ENCODE assay signal across 22 cellular contexts in genomic region chr2:236612737-236613136, GRCh38. TPM values are rescaled to one million over a fixed set of nuclear protein-coding genes. Genes with fewer than 3 reads are reported as not detected.
DNase-seq lines count a peak whose midpoint lies in the region; ATAC-seq and TF ChIP-seq lines count a peak whose summit lies in the region.
"Had no signal": no experiment of that assay in that cellular context is flagged by ENCODE, and none has a peak within 500 bp of the region (broad histone marks: within the 10 kb centered on the region; RNA-seq: fewer than 3 reads in every experiment).

No MANE protein-coding gene starts in this region.

- DNase-seq in NCI-H748 (lab: John Stamatoyannopoulos, UW; ENCODE audit: unreplicated experiment): peak; percentile 34
- DNase-seq in NCI-H748 treated with DMSO at 0.1 percent for 48 hours (lab: John Stamatoyannopoulos, UW): no peak
- peak; percentile 16 for DNase-seq in WTC11 (ENCODE audit: low spot score)
- DNase-seq in iPS-NIHi7 (ENCODE audit: extremely low spot score): peak; percentile 35
- DNase-seq in thyroid gland: peak; percentile 12 to 31
- DNase-seq in NCI-H524 (lab: John Stamatoyannopoulos, UW): no peak
- no peak for DNase-seq in MV-4-11 (lab: John Stamatoyannopoulos, UW)
- DNase-seq: ACHN, Calu3, GOT3, NCI-H1092, NCI-H1417 treated with DMSO at 0.1 percent for 48 hours, NCI-H187 treated with DMSO at 0.1 percent for 48 hours, NCI-H2171 treated with DMSO at 0.1 percent for 48 hours, NCI-H345, NCI-H510A treated with DMSO at 0.1 percent for 48 hours, RPMI8226, SHP77 treated with DMSO at 0.1 percent for 48 hours had no signal

- H3K27ac ChIP-seq in thyroid gland: no peak overlapping the region
- H3K27ac ChIP-seq: 22Rv1, HL-60 had no signal

- intact Hi-C loops in thyroid gland (cut with DNase I): no loop called here

- H3K4me3 Mint-ChIP-seq in WTC11: no peak overlapping the region

- no peaks in the 10 kb centered on the region for H3K27me3 Mint-ChIP-seq in WTC11 (ENCODE audit: low read depth)

- CTCF ChIA-PET in WTC11 (lab: Charles Lee): interaction anchor here (0.7 to 1.5 kb wide), 4 partner anchors 9 to 100 kb away, joined by 3 read pairs; partner anchors contain the start of gene ACKR3

- peaks cover 0 to 5% of the 10 kb centered on the region in 2 donors for H3K4me1 ChIP-seq in thyroid gland

- no peaks in the 10 kb centered on the region for H3K36me3 Mint-ChIP-seq in WTC11

- no peak for TF ChIP-seq CTCF in WTC11 (IDR thresholded peaks at IDR 0.05)
- TF ChIP-seq CTCF in thyroid gland (IDR thresholded peaks at IDR 0.05): no peak

- H3K4me3 ChIP-seq in thyroid gland (replicated peaks in 1 of 3): no peak overlapping the region

- no peak overlapping the region for H3K27ac Mint-ChIP-seq in WTC11

- WGBS in thyroid gland, 2 donors: 86 to 91% methylated on average over 10 of the region's 10 CpGs

- H3K36me3 ChIP-seq in thyroid gland: no peaks in the 10 kb centered on the region

- POLR2A ChIA-PET in WTC11 (lab: Charles Lee): no interaction called here

- no peaks in the 10 kb centered on the region for H3K4me1 Mint-ChIP-seq in WTC11

- no peaks in the 10 kb centered on the region for H3K27me3 ChIP-seq in thyroid gland

- peaks cover 12% of the 10 kb centered on the region for H3K9me3 Mint-ChIP-seq in WTC11

- no peaks in the 10 kb centered on the region for H3K9me3 ChIP-seq in thyroid gland

- no peak for TF ChIP-seq POLR2A in thyroid gland (IDR thresholded peaks at IDR 0.05)

- ATAC-seq in WTC11 (peak; percentile 60), GM21423 (IDR thresholded peaks at IDR 0.05; ENCODE audit: unreplicated experiment) (no peak)

TF ChIP-seq in WTC11, 78 proteins besides CTCF, POLR2A, EP300 and RAD21:
- no peak for TF ChIP-seq ZMAT4 (CRISPR knock-in tag; IDR thresholded peaks at IDR 0.05)
- no peak for TF ChIP-seq USF2 (CRISPR knock-in tag; IDR thresholded peaks at IDR 0.05)
- TF ChIP-seq CDX4 (CRISPR knock-in tag; IDR thresholded peaks at IDR 0.05; ENCODE audit: borderline replicate concordance): no peak
- no peak for TF ChIP-seq ATF1 (CRISPR knock-in tag; IDR thresholded peaks at IDR 0.05)
- no peak for TF ChIP-seq HMGXB4 (CRISPR knock-in tag; IDR thresholded peaks at IDR 0.05)
- TF ChIP-seq PRDM15 (CRISPR knock-in tag; IDR thresholded peaks at IDR 0.05): no peak
- TF ChIP-seq AR (CRISPR knock-in tag; IDR thresholded peaks at IDR 0.05): no peak
- no peak for TF ChIP-seq FOXJ3 (CRISPR knock-in tag; IDR thresholded peaks at IDR 0.05; ENCODE audit: borderline replicate concordance)
- no peak for TF ChIP-seq ETV6 (CRISPR knock-in tag; IDR thresholded peaks at IDR 0.05)

RNA-seq across cellular contexts. Expression of gene ACKR3, which starts 43.1 kb away (rescaled TPM):
- total RNA-seq in WTC11 (2021): 0.94 to 1.4 TPM (median 1.3 TPM) in 3 replicates
- 10 to 100 TPM; 32.2 to 68.5 (median 54.8) TPM for total RNA-seq in thyroid gland
- total RNA-seq: G401 had no signal

Comparison
In these comparisons a context has a peak if more than half of its experiments do, and no peak if none do; other contexts are left out.
1. DNase-seq: peak in NCI-H748 (single experiment), WTC11 (single experiment), iPS-NIHi7 (single experiment) and thyroid gland (2 of 2); none in NCI-H748 treated with DMSO at 0.1 percent for 48 hours (single experiment), NCI-H524 (0 of 2) and MV-4-11 (single experiment).
2. RNA of gene ACKR3, which starts 43.1 kb away (total RNA-seq): 32.2 to 68.5 TPM in thyroid gland; 0.94 to 1.4 TPM in WTC11; every median in the first group is over 10 times any median in the second.